In genomic region chr1:26733982-26734381, GRCh38 we compare ENCODE assay signal across 10 cellular contexts.
DNase-seq lines count a peak whose midpoint lies in the region; ATAC-seq and TF ChIP-seq lines count a peak whose summit lies in the region.
"Had no signal": no experiment of that assay in that cellular context is flagged by ENCODE, and none has a peak within 500 bp of the region (broad histone marks: within the 10 kb centered on the region; RNA-seq: fewer than 3 reads in every experiment).

No MANE protein-coding gene starts in this region.

- H3K4me3 Mint-ChIP-seq in activated T-cell treated with anti-CD3 and anti-CD28 coated beads, Interleukin-2, amount 50 U/mL, for 24 hours, result no peak overlapping the region
- no peak overlapping the region for H3K4me3 Mint-ChIP-seq in stimulated activated naive B cell treated with anti-CD40 and anti-IgM and Interleukin-4, amounts not matched to agents 10 μg/mL and 1 μg/mL and 100 μg/mL, for 72 hours

- no peak for DNase-seq in activated T-cell treated with anti-CD3 and anti-CD28 coated beads, Interleukin-2, amount 50 U/mL, for 24 hours
- DNase-seq in activated T-cell treated with anti-CD3 and anti-CD28 coated beads, Interleukin-2, amount 50 U/mL, for 1 hour, result no peak
- DNase-seq in RWPE1 (ENCODE audit: low spot score) (peak; percentile 55), epithelial cell of esophagus (ENCODE audit: low read depth) (peak; percentile 54), NCI-H2029 treated with DMSO at 0.1 percent for 48 hours (lab: John Stamatoyannopoulos, UW) (no peak), NCI-H187 (lab: John Stamatoyannopoulos, UW) (no peak), COR-L47 (lab: John Stamatoyannopoulos, UW) (no peak)
- DNase-seq in stimulated activated naive B cell treated with anti-CD40 and anti-IgM and Interleukin-4, amounts not matched to agents 10 μg/mL and 1 μg/mL and 100 μg/mL, for 72 hours, result no peak

- no peak for ATAC-seq in stimulated activated naive B cell treated with anti-CD40 and anti-IgM and Interleukin-4, amounts not matched to agents 10 μg/mL and 1 μg/mL and 100 μg/mL, for 72 hours (replicated peaks)
- ATAC-seq: Panc1 had no signal

- H3K27ac ChIP-seq in RWPE1, result no peak overlapping the region
- H3K27ac ChIP-seq: C4-2B had no signal

- TF ChIP-seq CTCF in RWPE1 (conservative IDR thresholded peaks at IDR 0.05; ENCODE audit: low read depth) (no peak), epithelial cell of esophagus (IDR thresholded peaks at IDR 0.05; ENCODE audit: insufficient read depth, low read depth, low read length, missing control alignments) (no peak)

- POLR2A ChIA-PET in RWPE1 (lab: Yijun Ruan, JAX; ENCODE audit: low non-redundant PET), result no interaction called here

- H3K9me3 Mint-ChIP-seq in activated T-cell treated with anti-CD3 and anti-CD28 coated beads, Interleukin-2, amount 50 U/mL, for 24 hours, result no peaks in the 10 kb centered on the region
- H3K9me3 Mint-ChIP-seq in stimulated activated naive B cell treated with anti-CD40 and anti-IgM and Interleukin-4, amounts not matched to agents 10 μg/mL and 1 μg/mL and 100 μg/mL, for 72 hours, result no peaks in the 10 kb centered on the region

- H3K27ac Mint-ChIP-seq in activated T-cell treated with anti-CD3 and anti-CD28 coated beads, Interleukin-2, amount 50 U/mL, for 24 hours, result peak overlapping the region; percentile 87
- H3K27ac Mint-ChIP-seq in stimulated activated naive B cell treated with anti-CD40 and anti-IgM and Interleukin-4, amounts not matched to agents 10 μg/mL and 1 μg/mL and 100 μg/mL, for 72 hours, result peak overlapping the region; percentile 81

- H3K27me3 Mint-ChIP-seq in activated T-cell treated with anti-CD3 and anti-CD28 coated beads, Interleukin-2, amount 50 U/mL, for 24 hours, result no peaks in the 10 kb centered on the region
- H3K27me3 Mint-ChIP-seq in stimulated activated naive B cell treated with anti-CD40 and anti-IgM and Interleukin-4, amounts not matched to agents 10 μg/mL and 1 μg/mL and 100 μg/mL, for 72 hours, result no peaks in the 10 kb centered on the region

- H3K4me3 ChIP-seq in epithelial cell of esophagus (ENCODE audit: low read length), result no peak overlapping the region

- CTCF ChIA-PET in RWPE1 (lab: Yijun Ruan, JAX), result no interaction called here

- peaks cover 75% of the 10 kb centered on the region for H3K4me1 Mint-ChIP-seq in activated T-cell treated with anti-CD3 and anti-CD28 coated beads, Interleukin-2, amount 50 U/mL, for 24 hours (ENCODE audit: low read depth)
- H3K4me1 Mint-ChIP-seq in stimulated activated naive B cell treated with anti-CD40 and anti-IgM and Interleukin-4, amounts not matched to agents 10 μg/mL and 1 μg/mL and 100 μg/mL, for 72 hours, result peaks cover 19 to 21% of the 10 kb centered on the region in 2 donors

- H3K36me3 Mint-ChIP-seq in activated T-cell treated with anti-CD3 and anti-CD28 coated beads, Interleukin-2, amount 50 U/mL, for 24 hours (ENCODE audit: low read depth), result peaks cover 91% of the 10 kb centered on the region
- peaks cover 31 to 46% of the 10 kb centered on the region in 2 donors for H3K36me3 Mint-ChIP-seq in stimulated activated naive B cell treated with anti-CD40 and anti-IgM and Interleukin-4, amounts not matched to agents 10 μg/mL and 1 μg/mL and 100 μg/mL, for 72 hours

Comparison
In these comparisons a context has a peak if more than half of its experiments do, and no peak if none do; other contexts are left out.
1. DNase-seq: peak in RWPE1 (single experiment) and epithelial cell of esophagus (single experiment); none in activated T-cell treated with anti-CD3 and anti-CD28 coated beads, Interleukin-2, amount 50 U/mL, for 24 hours (single experiment), activated T-cell treated with anti-CD3 and anti-CD28 coated beads, Interleukin-2, amount 50 U/mL, for 1 hour (single experiment), stimulated activated naive B cell treated with anti-CD40 and anti-IgM and Interleukin-4, amounts not matched to agents 10 μg/mL and 1 μg/mL and 100 μg/mL, for 72 hours (single experiment), NCI-H2029 treated with DMSO at 0.1 percent for 48 hours (single experiment), NCI-H187 (0 of 2) and COR-L47 (single experiment).